26 cellular contexts compared by ENCODE assay signal in the genomic region with DNA sequence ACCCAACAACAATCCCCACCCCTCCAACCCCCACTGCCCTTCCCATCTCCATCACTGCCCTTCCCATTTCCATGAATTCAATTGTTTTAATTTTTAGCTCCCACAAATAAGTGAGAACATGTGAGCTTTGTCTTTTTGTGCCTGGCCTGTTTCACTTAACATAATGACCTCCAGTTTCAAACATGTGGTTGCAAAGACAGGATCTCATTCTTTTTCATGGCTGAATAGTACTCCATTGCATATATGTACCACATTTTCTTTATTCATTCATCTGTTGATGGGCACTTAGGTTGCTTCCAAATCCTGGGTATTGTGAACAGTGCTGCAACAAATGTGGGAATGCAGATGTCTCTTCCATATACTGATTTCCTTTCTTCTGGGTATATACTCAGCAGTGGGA. TPM values are rescaled to one million over a fixed set of nuclear protein-coding genes. Genes with fewer than 3 reads are reported as not detected.
A peak's percentile ranks its signal among the peaks of the same experiment; 100 is the strongest.
DNase-seq lines count a peak whose midpoint lies in the region; ATAC-seq, FAIRE-seq and TF ChIP-seq lines count a peak whose summit lies in the region.
"Had no signal": no experiment of that assay in that cellular context is flagged by ENCODE, and none has a peak within 500 bp of the region (broad histone marks: within the 10 kb centered on the region; RNA-seq: fewer than 3 reads in every experiment).

No MANE protein-coding gene starts in this region.

- H4K20me1 ChIP-seq in SK-N-SH (ENCODE audit: insufficient read depth) = no peaks in the 10 kb centered on the region
- no peaks in the 10 kb centered on the region; the same call in 1 of the 2 replicates for H4K20me1 ChIP-seq in K562 (replicated peaks; ENCODE audit: control insufficient read depth, insufficient read depth, low read length)
- H4K20me1 ChIP-seq in GM23248 (ENCODE audit: insufficient read depth) = no peaks in the 10 kb centered on the region

- no peak for TF ChIP-seq POLR2A in K562 (conservative IDR thresholded peaks at IDR 0.05)

- POLR2A ChIA-PET in SK-N-SH (lab: Yijun Ruan, JAX) = no interaction called here
- POLR2A ChIA-PET in activated CD4-positive, alpha-beta memory T cell treated with anti-CD3 and anti-CD28 coated beads for 36 hours (lab: Charles Lee) = interaction anchor here (1.1 to 9.0 kb wide), 9 partner anchors 12 to 94 kb away, joined by 4 to 240 read pairs (median 16); a partner anchor contains a TSS
- POLR2A ChIA-PET in K562 (lab: Yijun Ruan, JAX) = no interaction called here
- POLR2A ChIA-PET in RWPE1 (lab: Yijun Ruan, JAX; ENCODE audit: low non-redundant PET) = no interaction called here

- H3F3A ChIP-seq in SK-N-SH (replicated peaks; ENCODE audit: insufficient read depth) (no peaks in the 10 kb centered on the region), GM23248 (ENCODE audit: insufficient read depth) (no peaks in the 10 kb centered on the region)

- H3K27ac ChIP-seq in SK-N-SH (ENCODE audit: low read depth in 2 of 2, low read length in 1 of 2) (no peak overlapping the region), K562 (ENCODE audit: extremely low read depth, low read depth, low read length) (no peak overlapping the region), RWPE1 (no peak overlapping the region), GM23248 (no peak overlapping the region)
- H3K27ac ChIP-seq in CD4-positive, CD25-positive, alpha-beta regulatory T cell (ENCODE audit: insufficient read depth, low read length, poor library complexity, severe bottlenecking) = peak overlapping the region; percentile 90
- H3K27ac ChIP-seq: 22Rv1, breast epithelium, colonic mucosa, foreskin keratinocyte, SJSA1 had no signal

- in situ Hi-C loops in K562 (cut with MboI) (no loop called here), GM23248 (cut with MboI) (no loop called here)

- peaks cover 13% of the 10 kb centered on the region for H3K36me3 Mint-ChIP-seq in CD4-positive, CD25-positive, alpha-beta regulatory T cell
- peaks cover 40% of the 10 kb centered on the region for H3K36me3 Mint-ChIP-seq in activated CD4-positive, alpha-beta memory T cell treated with anti-CD3 and anti-CD28 coated beads for 36 hours

- DNase-seq in SK-N-SH (no peak), K562 (ENCODE audit: extremely low read depth in 1 of 4, low spot score in 3 of 4) (no peak), RWPE1 (ENCODE audit: low spot score) (no peak), GM23248 (no peak), NCI-H2081 treated with DMSO at 0.1 percent for 48 hours (lab: John Stamatoyannopoulos, UW) (no peak)
- DNase-seq in CD4-positive, CD25-positive, alpha-beta regulatory T cell = no peak
- no peak for DNase-seq in activated CD4-positive, alpha-beta memory T cell treated with anti-CD3 and anti-CD28 coated beads for 36 hours
- DNase-seq: amygdala, colonic mucosa, DMS153, foreskin keratinocyte, heart right ventricle, left cardiac atrium, mammary epithelial cell, NCI-H2171, NCI-H524, nucleus accumbens, substantia nigra had no signal

- TF ChIP-seq EP300 in SK-N-SH (IDR thresholded peaks at IDR 0.05; ENCODE audit: borderline replicate concordance in 1 of 2, low read depth in 1 of 2, low read length in 1 of 2) = no peak
- no peak for TF ChIP-seq EP300 in K562 (IDR thresholded peaks at IDR 0.05; ENCODE audit: low read length)

- no TSS peak for BruUV-seq in K562 (replicated peaks; lab: Mats Ljungman, UMichigan)

- no peak for TF ChIP-seq RAD21 in SK-N-SH (IDR thresholded peaks at IDR 0.05; ENCODE audit: low read length)
- no peak for TF ChIP-seq RAD21 in K562 (CRISPR knock-in tag; conservative IDR thresholded peaks at IDR 0.05 in 1 of 2, IDR thresholded peaks at IDR 0.05 in 1 of 2)

- H3K9ac ChIP-seq in SK-N-SH = no peak overlapping the region
- no peak overlapping the region for H3K9ac ChIP-seq in K562 (ENCODE audit: insufficient read depth in 1 of 2, low read depth in 2 of 2, low read length in 2 of 2)
- no peak overlapping the region for H3K9ac ChIP-seq in GM23248

- H3K27me3 Mint-ChIP-seq in CD4-positive, CD25-positive, alpha-beta regulatory T cell = peaks cover 5% of the 10 kb centered on the region
- no peaks in the 10 kb centered on the region for H3K27me3 Mint-ChIP-seq in activated CD4-positive, alpha-beta memory T cell treated with anti-CD3 and anti-CD28 coated beads for 36 hours

- no peaks in the 10 kb centered on the region for H3K27me3 ChIP-seq in SK-N-SH (ENCODE audit: insufficient read depth)
- H3K27me3 ChIP-seq in CD4-positive, CD25-positive, alpha-beta regulatory T cell (ENCODE audit: control insufficient read depth, insufficient read depth, low read length) = no peaks in the 10 kb centered on the region
- H3K27me3 ChIP-seq in K562 (ENCODE audit: control insufficient read depth in 2 of 2, insufficient read depth in 2 of 2, low read length in 2 of 2) = peaks cover 0 to 25% of the 10 kb centered on the region in 2 experiments; a peak in 3 of 5 replicates
- peaks cover 13% of the 10 kb centered on the region; the same call in 1 of the 2 replicates for H3K27me3 ChIP-seq in GM23248 (replicated peaks; ENCODE audit: insufficient read depth)
- H3K27me3 ChIP-seq: breast epithelium, colonic mucosa, SJSA1 had no signal

- H3K9me3 ChIP-seq in SK-N-SH (no peaks in the 10 kb centered on the region), K562 (replicated peaks; ENCODE audit: control insufficient read depth, insufficient read depth, low read depth, low read length) (no peaks in the 10 kb centered on the region), GM23248 (ENCODE audit: low read depth) (no peaks in the 10 kb centered on the region)
- no peaks in the 10 kb centered on the region for H3K9me3 ChIP-seq in CD4-positive, CD25-positive, alpha-beta regulatory T cell (ENCODE audit: control insufficient read depth in 2 of 2, low read length in 2 of 2)
- H3K9me3 ChIP-seq: colonic mucosa had no signal

- H3K4me1 Mint-ChIP-seq in CD4-positive, CD25-positive, alpha-beta regulatory T cell = peaks cover 0 to 62% (median 38%) of the 10 kb centered on the region in 4 donors
- H3K4me1 Mint-ChIP-seq in activated CD4-positive, alpha-beta memory T cell treated with anti-CD3 and anti-CD28 coated beads for 36 hours (ENCODE audit: low read depth) = peaks cover 51% of the 10 kb centered on the region

- H2AFZ ChIP-seq in SK-N-SH (ENCODE audit: low read depth) (no peak overlapping the region), K562 (ENCODE audit: low read depth, low read length) (no peak overlapping the region), GM23248 (no peak overlapping the region)

- peak overlapping the region; percentile 98 to 100 (median 99) for H3K27ac Mint-ChIP-seq in CD4-positive, CD25-positive, alpha-beta regulatory T cell
- peak overlapping the region; percentile 60 for H3K27ac Mint-ChIP-seq in activated CD4-positive, alpha-beta memory T cell treated with anti-CD3 and anti-CD28 coated beads for 36 hours

- H3K4me1 ChIP-seq in SK-N-SH (ENCODE audit: control insufficient read depth in 1 of 2, insufficient read depth in 2 of 2, low read depth in 1 of 2, low read length in 1 of 2) (no peaks in the 10 kb centered on the region), K562 (replicated peaks in 1 of 2; ENCODE audit: control insufficient read depth in 2 of 2, insufficient read depth in 2 of 2, low read length in 2 of 2) (peaks cover 0 to 6% of the 10 kb centered on the region in 2 experiments; a peak in 2 of 5 replicates), GM23248 (ENCODE audit: insufficient read depth) (no peaks in the 10 kb centered on the region)
- peaks cover 49% of the 10 kb centered on the region for H3K4me1 ChIP-seq in CD4-positive, CD25-positive, alpha-beta regulatory T cell (ENCODE audit: control insufficient read depth, insufficient read depth, low read length, poor library complexity, severe bottlenecking)
- H3K4me1 ChIP-seq: breast epithelium, colonic mucosa, foreskin keratinocyte, heart right ventricle had no signal

- FAIRE-seq in K562 (lab: Jason Lieb, UNC) = no peak
- FAIRE-seq: RCC 7860 had no signal

- H3K36me3 ChIP-seq in SK-N-SH (replicated peaks in 1 of 2; ENCODE audit: control insufficient read depth in 1 of 2, insufficient read depth in 2 of 2, low read length in 1 of 2) (no peaks in the 10 kb centered on the region), K562 (ENCODE audit: control insufficient read depth, insufficient read depth, low read length) (no peaks in the 10 kb centered on the region), GM23248 (ENCODE audit: low read depth) (no peaks in the 10 kb centered on the region)
- no peaks in the 10 kb centered on the region for H3K36me3 ChIP-seq in CD4-positive, CD25-positive, alpha-beta regulatory T cell (ENCODE audit: control insufficient read depth, insufficient read depth, low read length)
- H3K36me3 ChIP-seq: breast epithelium, colonic mucosa, heart right ventricle, SJSA1 had no signal

- CTCF ChIA-PET in SK-N-SH (lab: Yijun Ruan, JAX) = no interaction called here
- CTCF ChIA-PET in activated CD4-positive, alpha-beta memory T cell treated with anti-CD3 and anti-CD28 coated beads for 36 hours (lab: Charles Lee) = interaction anchor here (0.7 to 12.3 kb wide), 7 partner anchors 13 to 80 kb away, joined by 3 to 183 read pairs (median 9); no protein-coding TSS in a partner anchor
- CTCF ChIA-PET in K562 (lab: Yijun Ruan, JAX; ENCODE audit: low intra/inter-chr PET ratio) = no interaction called here
- CTCF ChIA-PET in RWPE1 (lab: Yijun Ruan, JAX) = interaction anchor here (0.9 kb wide), 1 partner anchor 50 kb away, joined by 4 read pairs; no protein-coding TSS in a partner anchor

- peak overlapping the region; percentile 55 to 97 (median 78) for H3K4me3 Mint-ChIP-seq in CD4-positive, CD25-positive, alpha-beta regulatory T cell
- H3K4me3 Mint-ChIP-seq in activated CD4-positive, alpha-beta memory T cell treated with anti-CD3 and anti-CD28 coated beads for 36 hours = no peak overlapping the region

- no peaks in the 10 kb centered on the region for H3K9me1 ChIP-seq in K562 (ENCODE audit: control insufficient read depth, insufficient read depth, low read length)

- no peak overlapping the region for H3K4me3 ChIP-seq in SK-N-SH (ENCODE audit: low read depth in 2 of 2, low read length in 1 of 2)
- no peak overlapping the region for H3K4me3 ChIP-seq in CD4-positive, CD25-positive, alpha-beta regulatory T cell (ENCODE audit: low read depth, low read length)
- H3K4me3 ChIP-seq in K562 = no peak overlapping the region
- no peak overlapping the region for H3K4me3 ChIP-seq in GM23248
- H3K4me3 ChIP-seq: breast epithelium, colonic mucosa, heart right ventricle, SJSA1 had no signal

- intact Hi-C loops in activated CD4-positive, alpha-beta memory T cell treated with anti-CD3 and anti-CD28 coated beads for 36 hours (cut with micrococcal nuclease) = loop anchor here (1.0 kb wide), 3 partner anchors 12 to 71 kb away; no protein-coding TSS in a partner anchor
- intact Hi-C loops in K562 (cut with micrococcal nuclease) = no loop called here

- H3K9me2 ChIP-seq in SK-N-SH (no peaks in the 10 kb centered on the region), GM23248 (ENCODE audit: insufficient read depth) (no peaks in the 10 kb centered on the region)

- H3K79me2 ChIP-seq in SK-N-SH (ENCODE audit: insufficient read depth) = no peaks in the 10 kb centered on the region
- H3K79me2 ChIP-seq in K562 (ENCODE audit: control insufficient read depth, insufficient read depth, low read length) = no peaks in the 10 kb centered on the region
- H3K79me2 ChIP-seq in GM23248 (ENCODE audit: insufficient read depth) = no peaks in the 10 kb centered on the region

- no peak overlapping the region for H3K4me2 ChIP-seq in SK-N-SH
- H3K4me2 ChIP-seq in K562 (ENCODE audit: insufficient read depth, low read length) = no peak overlapping the region
- no peak overlapping the region for H3K4me2 ChIP-seq in GM23248 (ENCODE audit: unreplicated experiment)

- no peak for ATAC-seq in SK-N-SH treated with all-trans-retinoic acid at 6 μM for 48 hours
- no peak for ATAC-seq in CD4-positive, CD25-positive, alpha-beta regulatory T cell (ENCODE audit: low read depth in 2 of 2)
- no peak for ATAC-seq in K562
- ATAC-seq: esophagus mucosa, foreskin keratinocyte had no signal

- H3K9me3 Mint-ChIP-seq in CD4-positive, CD25-positive, alpha-beta regulatory T cell = peaks cover 0 to 6% (median 2%) of the 10 kb centered on the region in 7 donors
- peaks cover 13% of the 10 kb centered on the region for H3K9me3 Mint-ChIP-seq in activated CD4-positive, alpha-beta memory T cell treated with anti-CD3 and anti-CD28 coated beads for 36 hours

- no peak for TF ChIP-seq CTCF in SK-N-SH (IDR thresholded peaks at IDR 0.05)
- TF ChIP-seq CTCF in K562 (IDR thresholded peaks at IDR 0.05 in 2 of 3, conservative IDR thresholded peaks at IDR 0.05 in 1 of 3; ENCODE audit: insufficient read depth in 2 of 3, low read depth in 1 of 3, low read length in 3 of 3) = no peak
- no peak for TF ChIP-seq CTCF in RWPE1 (conservative IDR thresholded peaks at IDR 0.05; ENCODE audit: low read depth)

RNA-seq across cellular contexts. Expression of a gene that starts 1.0 kb away (rescaled TPM):
- polyA plus RNA-seq in SK-N-SH (2012; rRNA removed) (0.33 and 0.39 TPM in 2 replicates), K562 (2011; rRNA removed) (0.22 and 0.24 TPM in 2 replicates), K562 (2014; fragmentation: Illumina TruSeq; extraction: Trizol) (0.54 and 0.66 TPM in 2 replicates), K562 (2014; fragmentation: Nextera tagmentation; extraction: Ambion mirVana) (under 1 TPM; 0.03 TPM), K562 (2014; rRNA removed) (0.28 and 0.54 TPM in 2 replicates), GM23248 (2016; fragmentation: Nextera tagmentation; extraction: Ambion mirVana) (0.15 and 0.19 TPM in 2 replicates)
- polyA plus RNA-seq in SK-N-SH (2012; cell fraction: cytosol; rRNA removed) = 0.18 and 0.42 TPM in 2 replicates
- polyA plus RNA-seq in SK-N-SH (2012; cell fraction: nucleus; rRNA removed) = 0.42 and 0.60 TPM in 2 replicates
- total RNA-seq in CD4-positive, CD25-positive, alpha-beta regulatory T cell = 197 TPM
- polyA plus RNA-seq in CD4-positive, CD25-positive, alpha-beta regulatory T cell = 100 to 1,000 TPM; 160 to 189 (median 163) TPM
- 100 to 1,000 TPM; 306 to 310 TPM for total RNA-seq in activated CD4-positive, alpha-beta memory T cell treated with anti-CD3 and anti-CD28 coated beads for 36 hours
- total RNA-seq in K562 (2011; cell fraction: chromatin; rRNA removed; ENCODE audit: low replicate concordance) = 0.09 and 0.74 TPM in 2 replicates
- total RNA-seq in K562 (2011; cell fraction: nucleolus; rRNA removed) = 0.33 and 0.39 TPM in 2 replicates
- total RNA-seq in K562 (2011; cell fraction: nucleoplasm; rRNA removed) = 0.29 and 1.6 TPM in 2 replicates
- total RNA-seq in K562 (2014; rRNA removed) (0.45 TPM in 1 of 2 replicates, not detected in the other), K562 (2014; rRNA removed; fragmentation: Illumina TruSeq; extraction: Trizol) (0.10 and 0.11 TPM in 2 replicates), K562 (2015; rRNA removed; fragmentation: Illumina TruSeq; extraction: Trizol) (0.07 and 0.23 TPM in 2 replicates), K562 (2021) (0.75 and 0.78 TPM in 2 replicates)
- 0.07 and 0.19 TPM in 2 replicates for polyA plus RNA-seq in K562 (2011; cell fraction: cytosol; rRNA removed)
- polyA plus RNA-seq in K562 (2011; cell fraction: nucleus; rRNA removed) = 0.41 TPM in 1 of 2 replicates, not detected in the other
- 1.1 and 9.5 TPM in 2 replicates for polyA plus RNA-seq in K562 (2012)
- polyA minus RNA-seq in K562 (2011; rRNA and poly(A)+ RNA removed) = 0.03 and 0.04 TPM in 2 replicates
- not detected in 2 replicates for polyA minus RNA-seq in K562 (2011; cell fraction: cytosol; rRNA and poly(A)+ RNA removed)
- 0.13 TPM in 1 of 2 replicates, not detected in the other for polyA minus RNA-seq in K562 (2011; cell fraction: nucleus; rRNA and poly(A)+ RNA removed)
- total RNA-seq in GM23248 (2014; rRNA removed; shearing (Covaris generic)) = not detected in 2 replicates
- total RNA-seq: SJSA1 had no signal

RNA-seq across cellular contexts. Expression of a gene that starts 37.3 kb away (rescaled TPM):
- 47.4 and 47.7 TPM in 2 replicates for polyA plus RNA-seq in SK-N-SH (2012; rRNA removed)
- 20.7 and 30.3 TPM in 2 replicates for polyA plus RNA-seq in SK-N-SH (2012; cell fraction: cytosol; rRNA removed)
- 103 and 122 TPM in 2 replicates for polyA plus RNA-seq in SK-N-SH (2012; cell fraction: nucleus; rRNA removed)
- 13.6 TPM for total RNA-seq in CD4-positive, CD25-positive, alpha-beta regulatory T cell
- 1 to 10 TPM; 1.6 to 2.4 (median 2.1) TPM for polyA plus RNA-seq in CD4-positive, CD25-positive, alpha-beta regulatory T cell
- 10 to 100 TPM; 11.1 to 13.0 TPM for total RNA-seq in activated CD4-positive, alpha-beta memory T cell treated with anti-CD3 and anti-CD28 coated beads for 36 hours
- total RNA-seq in K562 (2011; cell fraction: chromatin; rRNA removed; ENCODE audit: low replicate concordance) = 4.0 and 6.2 TPM in 2 replicates
- 4.3 and 4.5 TPM in 2 replicates for total RNA-seq in K562 (2011; cell fraction: nucleolus; rRNA removed)
- 4.8 and 5.4 TPM in 2 replicates for total RNA-seq in K562 (2011; cell fraction: nucleoplasm; rRNA removed)
- total RNA-seq in K562 (2014; rRNA removed) = 0.18 and 0.41 TPM in 2 replicates
- total RNA-seq in K562 (2014; rRNA removed; fragmentation: Illumina TruSeq; extraction: Trizol) = 0.54 and 0.55 TPM in 2 replicates
- 0.40 and 0.53 TPM in 2 replicates for total RNA-seq in K562 (2015; rRNA removed; fragmentation: Illumina TruSeq; extraction: Trizol)
- 0.75 and 0.81 TPM in 2 replicates for total RNA-seq in K562 (2021)
- 0.92 and 1.6 TPM in 2 replicates for polyA plus RNA-seq in K562 (2011; rRNA removed)
- polyA plus RNA-seq in K562 (2011; cell fraction: cytosol; rRNA removed) = 0.52 and 0.83 TPM in 2 replicates
- polyA plus RNA-seq in K562 (2011; cell fraction: nucleus; rRNA removed) = 7.9 and 8.6 TPM in 2 replicates
- polyA plus RNA-seq in K562 (2012) = 0.60 and 4.1 TPM in 2 replicates
- polyA plus RNA-seq in K562 (2014; fragmentation: Illumina TruSeq; extraction: Trizol) = 0.68 and 1.1 TPM in 2 replicates
- polyA plus RNA-seq in K562 (2014; fragmentation: Nextera tagmentation; extraction: Ambion mirVana) = under 1 TPM; 0.20 to 0.21 TPM
- 0.70 and 0.91 TPM in 2 replicates for polyA plus RNA-seq in K562 (2014; rRNA removed)
- 1.9 and 2.3 TPM in 2 replicates for polyA minus RNA-seq in K562 (2011; rRNA and poly(A)+ RNA removed)
- polyA minus RNA-seq in K562 (2011; cell fraction: cytosol; rRNA and poly(A)+ RNA removed) = 0.67 and 1.4 TPM in 2 replicates
- polyA minus RNA-seq in K562 (2011; cell fraction: nucleus; rRNA and poly(A)+ RNA removed) = 6.1 and 9.6 TPM in 2 replicates
- total RNA-seq in GM23248 (2014; rRNA removed; shearing (Covaris generic)) = 3.4 and 4.0 TPM in 2 replicates
- 8.9 and 9.8 TPM in 2 replicates for polyA plus RNA-seq in GM23248 (2016; fragmentation: Nextera tagmentation; extraction: Ambion mirVana)

RNA-seq across cellular contexts. Expression of a gene that starts 41.2 kb away (rescaled TPM):
- polyA plus RNA-seq in SK-N-SH (2012; rRNA removed) (not detected in 2 replicates), K562 (2011; rRNA removed) (0.03 TPM in 1 of 2 replicates, not detected in the other), K562 (2014; fragmentation: Illumina TruSeq; extraction: Trizol) (not detected in 2 replicates), K562 (2014; fragmentation: Nextera tagmentation; extraction: Ambion mirVana) (not detected), K562 (2014; rRNA removed) (not detected in 2 replicates), GM23248 (2016; fragmentation: Nextera tagmentation; extraction: Ambion mirVana) (0.05 and 0.08 TPM in 2 replicates)
- 0.01 TPM in 1 of 2 replicates, not detected in the other for polyA plus RNA-seq in SK-N-SH (2012; cell fraction: cytosol; rRNA removed)
- polyA plus RNA-seq in SK-N-SH (2012; cell fraction: nucleus; rRNA removed) = not detected in 2 replicates
- total RNA-seq in CD4-positive, CD25-positive, alpha-beta regulatory T cell = 1.5 TPM
- polyA plus RNA-seq in CD4-positive, CD25-positive, alpha-beta regulatory T cell = under 1 TPM; 0.10 to 0.18 (median 0.14) TPM
- 10 to 100 TPM; 39.9 to 42.1 TPM for total RNA-seq in activated CD4-positive, alpha-beta memory T cell treated with anti-CD3 and anti-CD28 coated beads for 36 hours
- not detected in 2 replicates for total RNA-seq in K562 (2011; cell fraction: chromatin; rRNA removed; ENCODE audit: low replicate concordance)
- not detected in 2 replicates for total RNA-seq in K562 (2011; cell fraction: nucleolus; rRNA removed)
- total RNA-seq in K562 (2011; cell fraction: nucleoplasm; rRNA removed) = not detected in 2 replicates
- total RNA-seq in K562 (2014; rRNA removed) (not detected in 2 replicates), K562 (2014; rRNA removed; fragmentation: Illumina TruSeq; extraction: Trizol) (not detected in 2 replicates), K562 (2015; rRNA removed; fragmentation: Illumina TruSeq; extraction: Trizol) (not detected in 2 replicates), K562 (2021) (not detected in 2 replicates)
- not detected in 2 replicates for polyA plus RNA-seq in K562 (2011; cell fraction: cytosol; rRNA removed)
- not detected in 2 replicates for polyA plus RNA-seq in K562 (2011; cell fraction: nucleus; rRNA removed)
- polyA plus RNA-seq in K562 (2012) = not detected in 2 replicates
- not detected in 2 replicates for polyA minus RNA-seq in K562 (2011; rRNA and poly(A)+ RNA removed)
- not detected in 2 replicates for polyA minus RNA-seq in K562 (2011; cell fraction: cytosol; rRNA and poly(A)+ RNA removed)
- not detected in 2 replicates for polyA minus RNA-seq in K562 (2011; cell fraction: nucleus; rRNA and poly(A)+ RNA removed)
- not detected in 2 replicates for total RNA-seq in GM23248 (2014; rRNA removed; shearing (Covaris generic))
- total RNA-seq: esophagus mucosa, foreskin keratinocyte, H4, heart right ventricle, left cardiac atrium, mammary epithelial cell, pulmonary artery endothelial cell, SJSA1 had no signal
- polyA plus RNA-seq: foreskin keratinocyte, heart right ventricle, mammary epithelial cell had no signal

Comparison
In these comparisons a context has a peak if more than half of its experiments do, and no peak if none do; other contexts are left out.
1. RNA of a gene that starts 1.0 kb away (total RNA-seq): 306 to 310 TPM in activated CD4-positive, alpha-beta memory T cell treated with anti-CD3 and anti-CD28 coated beads for 36 hours and 197 TPM in CD4-positive, CD25-positive, alpha-beta regulatory T cell (single experiment); 0.07 to 1.6 TPM in K562 and not detected in GM23248; every median in the first group is over 10 times any median in the second.
2. RNA of a gene that starts 41.2 kb away (total RNA-seq): 39.9 to 42.1 TPM in activated CD4-positive, alpha-beta memory T cell treated with anti-CD3 and anti-CD28 coated beads for 36 hours; 1.5 TPM in CD4-positive, CD25-positive, alpha-beta regulatory T cell (single experiment), not detected in K562 and not detected in GM23248; every median in the first group is over 10 times any median in the second.
3. CTCF ChIA-PET loops: an anchor here in activated CD4-positive, alpha-beta memory T cell treated with anti-CD3 and anti-CD28 coated beads for 36 hours (0.7 to 12.3 kb wide) and RWPE1 (0.9 kb wide); none called in SK-N-SH and K562.